Comparison of ENCODE assay signal across 13 cellular contexts in genomic region chr13:27258637-27259377, GRCh38. TPM values are rescaled to one million over a fixed set of nuclear protein-coding genes. Genes with fewer than 3 reads are reported as not detected.
A peak's percentile ranks its signal among the peaks of the same experiment; 100 is the strongest.
DNase-seq lines count a peak whose midpoint lies in the region; ATAC-seq, FAIRE-seq and TF ChIP-seq lines count a peak whose summit lies in the region.
"Had no signal": no experiment of that assay in that cellular context is flagged by ENCODE, and none has a peak within 500 bp of the region (broad histone marks: within the 10 kb centered on the region; RNA-seq: fewer than 3 reads in every experiment).

No MANE protein-coding gene starts in this region.

- BruUV-seq in A673 (replicated peaks; lab: Mats Ljungman, UMichigan) (no TSS peak), PC-3 (replicated peaks; lab: Mats Ljungman, UMichigan) (no TSS peak)

- H3K9me3 ChIP-seq in A673 (ENCODE audit: low read depth, low read length, poor library complexity, severe bottlenecking) = no peaks in the 10 kb centered on the region
- H3K9me3 ChIP-seq in DND-41 (ENCODE audit: insufficient read depth, low read length, severe bottlenecking) = no peaks in the 10 kb centered on the region
- H3K9me3 ChIP-seq in PC-3 (ENCODE audit: low read length) = no peaks in the 10 kb centered on the region
- H3K9me3 ChIP-seq in H1 (ENCODE audit: insufficient read depth in 2 of 2, low read depth in 1 of 2, low read length in 1 of 2) = no peaks in the 10 kb centered on the region
- H3K9me3 ChIP-seq: ascending aorta had no signal

- no peak overlapping the region for H2AK5ac ChIP-seq in H1 (ENCODE audit: low read depth, low read length)

- in situ Hi-C loops in GM13976 (cut with MboI; ENCODE audit: low sequenced_read_pairs, unreplicated experiment) = no loop called here

- H3K23ac ChIP-seq in H1 (ENCODE audit: insufficient read length) = no peak overlapping the region

- H3K36me3 ChIP-seq in A673 (ENCODE audit: insufficient read depth, low read length, poor library complexity, severe bottlenecking) = peaks cover 55% of the 10 kb centered on the region
- H3K36me3 ChIP-seq in DND-41 (ENCODE audit: insufficient read depth, low read length) = peaks cover 81% of the 10 kb centered on the region
- peaks cover 46% of the 10 kb centered on the region for H3K36me3 ChIP-seq in PC-3 (ENCODE audit: low read depth, low read length)
- peaks cover 9 to 58% (median 39%) of the 10 kb centered on the region in 4 experiments for H3K36me3 ChIP-seq in H1 (ENCODE audit: control insufficient read depth in 2 of 4, insufficient read depth in 4 of 4, low read length in 3 of 4)

- H4K8ac ChIP-seq in H1 (ENCODE audit: extremely low read depth, insufficient read depth, low read length) = no peak overlapping the region

- no peak overlapping the region for H3K4me3 ChIP-seq in A673 (ENCODE audit: low read depth, low read length, poor library complexity, severe bottlenecking)
- H3K4me3 ChIP-seq in DND-41 (ENCODE audit: low read depth in 1 of 2, low read length in 2 of 2) = no peak overlapping the region
- no peak overlapping the region for H3K4me3 ChIP-seq in PC-3 (ENCODE audit: low read length)
- H3K4me3 ChIP-seq in H1 (ENCODE audit: extremely low read depth in 1 of 4, insufficient read depth in 2 of 4, low read depth in 3 of 4, low read length in 4 of 4) = no peak overlapping the region
- H3K4me3 ChIP-seq: ascending aorta had no signal

- H3K27me3 ChIP-seq in A673 (replicated peaks; ENCODE audit: insufficient read depth, low read depth, low read length, poor library complexity) (no peaks in the 10 kb centered on the region), DND-41 (ENCODE audit: insufficient read depth, low read length, poor library complexity) (no peaks in the 10 kb centered on the region), PC-3 (ENCODE audit: low read length) (no peaks in the 10 kb centered on the region), H1 (replicated peaks in 1 of 4; ENCODE audit: control insufficient read depth in 3 of 4, extremely low read depth in 1 of 4, insufficient read depth in 3 of 4, low read length in 3 of 4) (no peaks in the 10 kb centered on the region)
- H3K27me3 ChIP-seq: ascending aorta had no signal

- no peak overlapping the region for H2AFZ ChIP-seq in DND-41 (ENCODE audit: low read depth, low read length)
- H2AFZ ChIP-seq in PC-3 (ENCODE audit: low read length) = no peak overlapping the region
- no peak overlapping the region for H2AFZ ChIP-seq in H1 (ENCODE audit: low read length)

- H3K56ac ChIP-seq in H1 (replicated peaks; ENCODE audit: insufficient read length, low read depth, low read length) = no peak overlapping the region

- H3K4ac ChIP-seq in H1 (replicated peaks; ENCODE audit: insufficient read length, low read depth, low read length) = no peak overlapping the region

- no peak overlapping the region for H3K9ac ChIP-seq in DND-41 (ENCODE audit: low read depth, low read length)
- no peak overlapping the region for H3K9ac ChIP-seq in PC-3 (ENCODE audit: low read length)
- no peak overlapping the region for H3K9ac ChIP-seq in H1 (replicated peaks in 1 of 4; ENCODE audit: extremely low read depth in 1 of 4, low read depth in 3 of 4, low read length in 3 of 4)

- H3K4me2 ChIP-seq in DND-41 (ENCODE audit: insufficient read depth, low read length) (no peak overlapping the region), PC-3 (ENCODE audit: low read length) (no peak overlapping the region), H1 (ENCODE audit: insufficient read depth in 1 of 2, low read depth in 2 of 2, low read length in 2 of 2) (no peak overlapping the region)

- WGBS in H1 (ENCODE audit: extremely low coverage in 1 of 2, insufficient coverage in 1 of 2, insufficient read length in 1 of 2, insufficient replicate concordance in 2 of 2, low coverage in 1 of 2, low lambda C conversion rate in 2 of 2, missing lambda C conversion rate in 1 of 2), 2 experiments = 94% methylated on average over 5 of the region's 5 CpGs; no CpG with 5 or more reads in 1 of the 2 experiments

- no peak for TF ChIP-seq RAD21 in H1 (IDR thresholded peaks at IDR 0.05 in 1 of 2, conservative IDR thresholded peaks at IDR 0.05 in 1 of 2; ENCODE audit: low read depth in 2 of 2, low read length in 2 of 2)

- peaks cover 56% of the 10 kb centered on the region; the same call in 1 of the 2 replicates for H4K20me1 ChIP-seq in DND-41 (ENCODE audit: insufficient read depth, low read length)
- peaks cover 46% of the 10 kb centered on the region for H4K20me1 ChIP-seq in PC-3 (ENCODE audit: low read length)
- peaks cover 3 to 7% of the 10 kb centered on the region in 2 experiments for H4K20me1 ChIP-seq in H1 (replicated peaks in 1 of 2; ENCODE audit: control insufficient read depth in 1 of 2, insufficient read depth in 2 of 2, low read length in 2 of 2)

- H2BK20ac ChIP-seq in H1 (ENCODE audit: low read length) = no peak overlapping the region

- DNase-seq in A673 (ENCODE audit: low spot score) (no peak), DND-41 (no peak), PC-3 (no peak), H1 (ENCODE audit: low read depth in 1 of 2, low spot score in 2 of 2) (no peak), GM13976 (ENCODE audit: low spot score) (no peak), A172 (ENCODE audit: low spot score) (no peak)
- DNase-seq: head of caudate nucleus; NCI-H1417; stimulated activated CD4-positive, alpha-beta T cell treated with anti-CD3 and anti-CD28 coated beads, Interleukin-2, amount 100 ng/mL, for 48 hours had no signal

- intact Hi-C loops in A673 (cut with micrococcal nuclease; ENCODE audit: unreplicated experiment) (no loop called here), PC-3 (cut with micrococcal nuclease) (no loop called here)

- H4K91ac ChIP-seq in H1 (replicated peaks; ENCODE audit: insufficient read length, low read length) = no peak overlapping the region

- peak; percentile 35 to 72; a peak in 2 of 3 replicates for TF ChIP-seq POLR2A in H1 (IDR thresholded peaks at IDR 0.05; ENCODE audit: control extremely low read depth in 1 of 2, low read depth in 2 of 2, low read length in 2 of 2)

- peaks cover 59% of the 10 kb centered on the region for H3K79me2 ChIP-seq in DND-41 (ENCODE audit: insufficient read depth, low read length)
- peaks cover 22% of the 10 kb centered on the region for H3K79me2 ChIP-seq in PC-3 (ENCODE audit: low read length)
- H3K79me2 ChIP-seq in H1 (ENCODE audit: control insufficient read depth in 1 of 2, insufficient read depth in 2 of 2, low read length in 2 of 2) = peaks cover 0 to 22% of the 10 kb centered on the region in 2 experiments; a peak in 3 of 4 replicates

- H2BK12ac ChIP-seq in H1 (ENCODE audit: low read depth, low read length) = no peak overlapping the region

- H3K27ac ChIP-seq in A673 (ENCODE audit: low read depth, low read length, poor library complexity, severe bottlenecking) (peak overlapping the region; percentile 16), DND-41 (ENCODE audit: low read length) (no peak overlapping the region), PC-3 (ENCODE audit: low read length) (no peak overlapping the region), H1 (ENCODE audit: low read depth, low read length) (no peak overlapping the region)
- H3K27ac ChIP-seq: C4-2B had no signal

- TF ChIP-seq CTCF in A673 (conservative IDR thresholded peaks at IDR 0.05; ENCODE audit: low read depth, low read length) (no peak), DND-41 (IDR thresholded peaks at IDR 0.05; ENCODE audit: borderline replicate concordance, extremely low read depth, low read length, poor library complexity, severe bottlenecking) (no peak), PC-3 (conservative IDR thresholded peaks at IDR 0.05; ENCODE audit: low read depth, low read length) (no peak), H1 (IDR thresholded peaks at IDR 0.05; ENCODE audit: control extremely low read depth in 1 of 3, insufficient read depth in 1 of 3, low read depth in 1 of 3, low read length in 3 of 3) (no peak), GM13976 (IDR thresholded peaks at IDR 0.05; ENCODE audit: borderline replicate concordance, control extremely low read depth, extremely low read depth, insufficient read depth, missing control alignments) (no peak)

- H2BK120ac ChIP-seq in H1 (replicated peaks; ENCODE audit: low read depth, low read length) = no peak overlapping the region

- TF ChIP-seq EP300 in H1 (IDR thresholded peaks at IDR 0.05; ENCODE audit: borderline replicate concordance in 1 of 2, low read depth in 2 of 2, low read length in 2 of 2) = no peak

- H3K4me1 ChIP-seq in A673 (ENCODE audit: insufficient read depth, low read length, poor library complexity, severe bottlenecking) = no peaks in the 10 kb centered on the region
- H3K4me1 ChIP-seq in DND-41 (ENCODE audit: insufficient read depth, low read length) = peaks cover 16% of the 10 kb centered on the region
- peaks cover 22% of the 10 kb centered on the region for H3K4me1 ChIP-seq in PC-3 (ENCODE audit: insufficient read depth, low read length)
- H3K4me1 ChIP-seq in H1 (replicated peaks in 1 of 4; ENCODE audit: control insufficient read depth in 3 of 4, insufficient read depth in 4 of 4, low read length in 3 of 4) = peaks cover 0 to 2% (median under 1%) of the 10 kb centered on the region in 4 experiments; a peak in 4 of 7 replicates

- H3K18ac ChIP-seq in H1 (ENCODE audit: extremely low read depth, low read length) = no peak overlapping the region

- FAIRE-seq in H1 (lab: Jason Lieb, UNC) = no peak

- H4K5ac ChIP-seq in H1 (ENCODE audit: insufficient read length, low read depth, low read length) = no peak overlapping the region

- POLR2A ChIA-PET in A673 (lab: Charles Lee; ENCODE audit: low non-redundant PET) = no interaction called here
- POLR2A ChIA-PET in PC-3 (lab: Charles Lee; ENCODE audit: unreplicated experiment) = no interaction called here
- POLR2A ChIA-PET in H1 (lab: Charles Lee; ENCODE audit: partially characterized antibody) = interaction anchor here (0.7 to 8.3 kb wide), 10 partner anchors 8 to 94 kb away, joined by 3 to 197 read pairs (median 6); partner anchors contain the start of genes RASL11A and RPL21

- peaks cover 13% of the 10 kb centered on the region for H3F3A ChIP-seq in PC-3 (ENCODE audit: low read length, unreplicated experiment)

- no peaks in the 10 kb centered on the region for H3K23me2 ChIP-seq in H1 (ENCODE audit: low read depth, low read length)

- no peaks in the 10 kb centered on the region for H3K79me1 ChIP-seq in H1 (ENCODE audit: low read depth, low read length)

- ATAC-seq in DND-41 (ENCODE audit: insufficient read depth, low read depth) (0 out of 3 replicates have a peak, but pooled peaks have one; percentile 6), PC-3 (peak; percentile 22; the same call in 1 of the 2 replicates), GM21515 (IDR thresholded peaks at IDR 0.05; ENCODE audit: unreplicated experiment) (no peak), HG03457 (IDR thresholded peaks at IDR 0.05; ENCODE audit: unreplicated experiment) (no peak)

- no peak overlapping the region for H3K14ac ChIP-seq in H1 (ENCODE audit: insufficient read length)

- H2BK5ac ChIP-seq in H1 (ENCODE audit: low read depth, low read length) = no peak overlapping the region

- H3K9me2 ChIP-seq in PC-3 (replicated peaks; ENCODE audit: low read length) = no peaks in the 10 kb centered on the region

- CTCF ChIA-PET in A673 (lab: Charles Lee) (no interaction called here), PC-3 (lab: Charles Lee) (no interaction called here), H1 (lab: Charles Lee; ENCODE audit: partially characterized antibody) (interaction anchor here (0.7 kb wide), 1 partner anchor 13 kb away, joined by 3 read pairs; no protein-coding TSS in a partner anchor)

- no peak overlapping the region for H2BK15ac ChIP-seq in H1 (ENCODE audit: low read length)

RNA-seq across cellular contexts. Expression of gene RPL21, which starts 7.4 kb away (rescaled TPM):
- 906 and 986 TPM in 2 replicates for total RNA-seq in A673 (2021)
- total RNA-seq in PC-3 (2014; rRNA removed) = 380 and 552 TPM in 2 replicates
- total RNA-seq in H1 (2021; fragmentation: NEBNext Ultra II Directional; extraction: Animal tissue kit (Norgen Biotek cat#: 25700)) = 1,233 and 1,283 TPM in 2 replicates
- polyA plus RNA-seq in H1 (2011; rRNA removed) = 329 and 624 TPM in 2 replicates
- 1,115 TPM for polyA plus RNA-seq in H1 (2011; cell fraction: cytosol; rRNA removed)
- 249 TPM for polyA plus RNA-seq in H1 (2011; cell fraction: nucleus; rRNA removed)
- polyA plus RNA-seq in H1 (2012, experiment 1 of 2) = 908 to 2,019 TPM (median 1,325 TPM) in 4 replicates
- polyA plus RNA-seq in H1 (2012, experiment 2 of 2) = 1,153 TPM
- polyA plus RNA-seq in H1 (2013, experiment 1 of 2) = 2,859 TPM
- polyA plus RNA-seq in H1 (2013, experiment 2 of 2) = 2,776 TPM
- polyA minus RNA-seq in H1 (2011; rRNA and poly(A)+ RNA removed) = 93.0 and 207 TPM in 2 replicates
- 183 TPM for polyA minus RNA-seq in H1 (2011; cell fraction: cytosol; rRNA and poly(A)+ RNA removed)
- polyA minus RNA-seq in H1 (2011; cell fraction: nucleus; rRNA and poly(A)+ RNA removed) = 327 TPM
- total RNA-seq in A172 (2014; rRNA removed; shearing (Covaris generic)) = 908 and 920 TPM in 2 replicates

RNA-seq across cellular contexts. Expression of gene RASL11A, which starts 11.8 kb away (rescaled TPM):
- 0.85 and 1.1 TPM in 2 replicates for total RNA-seq in A673 (2021)
- total RNA-seq in PC-3 (2014; rRNA removed) = 43.3 and 59.7 TPM in 2 replicates
- total RNA-seq in H1 (2021; fragmentation: NEBNext Ultra II Directional; extraction: Animal tissue kit (Norgen Biotek cat#: 25700)) = 6.8 and 7.9 TPM in 2 replicates
- polyA plus RNA-seq in H1 (2011; rRNA removed) = 2.9 and 3.8 TPM in 2 replicates
- 3.4 TPM for polyA plus RNA-seq in H1 (2011; cell fraction: cytosol; rRNA removed)
- polyA plus RNA-seq in H1 (2011; cell fraction: nucleus; rRNA removed) = 5.9 TPM
- 2.7 to 5.7 TPM (median 3.8 TPM) in 4 replicates for polyA plus RNA-seq in H1 (2012, experiment 1 of 2)
- 4.8 TPM for polyA plus RNA-seq in H1 (2012, experiment 2 of 2)
- 2.7 TPM for polyA plus RNA-seq in H1 (2013, experiment 1 of 2)
- polyA plus RNA-seq in H1 (2013, experiment 2 of 2) = 3.0 TPM
- polyA minus RNA-seq in H1 (2011; rRNA and poly(A)+ RNA removed) = 8.9 and 9.3 TPM in 2 replicates
- polyA minus RNA-seq in H1 (2011; cell fraction: cytosol; rRNA and poly(A)+ RNA removed) = 3.4 TPM
- polyA minus RNA-seq in H1 (2011; cell fraction: nucleus; rRNA and poly(A)+ RNA removed) = 3.1 TPM
- 4.0 and 5.3 TPM in 2 replicates for total RNA-seq in A172 (2014; rRNA removed; shearing (Covaris generic))

Comparison
In these comparisons a context has a peak if more than half of its experiments do, and no peak if none do; other contexts are left out.
1. ATAC-seq: peak in DND-41 (single experiment) and PC-3 (single experiment); none in GM21515 (single experiment) and HG03457 (single experiment).